In the genomic region with DNA sequence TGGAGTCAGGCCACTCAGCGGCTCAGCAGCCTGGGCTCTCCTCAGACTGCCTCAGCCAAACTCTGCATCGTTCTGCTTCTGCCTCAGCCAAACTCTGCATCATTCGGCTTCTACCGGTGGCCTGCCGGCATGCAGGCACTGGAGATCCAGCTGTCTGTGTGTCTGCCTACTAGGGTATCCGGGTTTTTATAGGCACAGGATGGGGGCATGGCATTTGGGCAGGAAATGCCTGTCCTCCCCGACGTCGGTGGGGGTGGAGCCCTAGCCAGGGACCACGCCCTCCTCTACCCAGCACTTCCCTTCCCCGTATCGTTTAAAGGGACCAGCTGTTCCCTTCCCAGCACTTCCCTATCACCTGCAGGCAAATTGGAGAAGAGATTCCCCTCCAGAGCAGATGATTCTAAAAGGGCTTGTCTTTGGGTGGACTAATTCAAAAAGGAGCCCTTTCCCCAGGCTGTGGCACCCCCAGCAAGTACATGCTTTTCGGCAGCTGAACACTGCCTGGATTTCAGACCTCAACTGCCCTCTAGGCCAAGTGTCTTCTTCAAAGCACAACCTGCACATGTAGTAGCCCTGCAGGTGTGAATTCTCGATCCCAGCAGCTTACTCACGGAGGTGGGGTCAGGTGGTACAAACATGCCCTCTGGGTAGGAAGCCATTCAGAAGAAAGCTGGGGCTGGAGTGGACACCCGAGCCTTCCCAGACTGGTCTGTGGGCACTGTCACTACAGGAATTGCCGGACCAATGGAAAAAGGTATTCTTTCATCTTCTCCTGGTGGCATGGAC, we compare ENCODE assay signal across 8 cellular contexts. TPM values are rescaled to one million over a fixed set of nuclear protein-coding genes. Genes with fewer than 3 reads are reported as not detected.
A peak's percentile ranks its signal among the peaks of the same experiment; 100 is the strongest.
DNase-seq lines count a peak whose midpoint lies in the region; ATAC-seq, FAIRE-seq and TF ChIP-seq lines count a peak whose summit lies in the region.

No MANE protein-coding gene starts in this region.

- TF ChIP-seq RAD21 in HepG2 (CRISPR knock-in tag; IDR thresholded peaks at IDR 0.05): no peak

- DNase-seq in right lobe of liver: peak in 1 of 3 donors; percentile 25
- no peak for DNase-seq in HepG2 (ENCODE audit: low spot score)
- peak; percentile 90 for DNase-seq in OCI-LY7 (ENCODE audit: low spot score)
- peak; percentile 16 to 65 (median 34) for DNase-seq in mucosa of descending colon
- DNase-seq in urothelium cell line (ENCODE audit: low spot score): peak; percentile 32
- DNase-seq in ACHN: no peak
- DNase-seq in GM13976 (ENCODE audit: low spot score): no peak

- H3K36me3 ChIP-seq in right lobe of liver (no peaks in the 10 kb centered on the region), HepG2 (replicated peaks in 1 of 2; ENCODE audit: control insufficient read depth in 1 of 2, insufficient read depth in 2 of 2, low read length in 2 of 2) (no peaks in the 10 kb centered on the region), OCI-LY7 (ENCODE audit: insufficient read depth, low read length) (no peaks in the 10 kb centered on the region), mucosa of descending colon (ENCODE audit: low read depth) (no peaks in the 10 kb centered on the region)

- CTCF ChIA-PET in HepG2 (lab: Yijun Ruan, JAX; ENCODE audit: low intra/inter-chr PET ratio, low total read pairs): no interaction called here
- CTCF ChIA-PET in OCI-LY7 (lab: Charles Lee; ENCODE audit: unreplicated experiment): no interaction called here

- H3K4me1 ChIP-seq in right lobe of liver (no peaks in the 10 kb centered on the region), HepG2 (ENCODE audit: insufficient read depth, low read length) (no peaks in the 10 kb centered on the region), OCI-LY7 (ENCODE audit: insufficient read depth, low read length, poor library complexity, severe bottlenecking) (peaks cover 28% of the 10 kb centered on the region), mucosa of descending colon (ENCODE audit: low read depth) (no peaks in the 10 kb centered on the region)

- 6% methylated on average over 7 of the region's 17 CpGs for WGBS in right lobe of liver (ENCODE audit: insufficient coverage, low coverage, low lambda C conversion rate, missing lambda C conversion rate)
- 17% methylated on average over 12 of the region's 17 CpGs for WGBS in HepG2 (ENCODE audit: low lambda C conversion rate)

- H3K79me2 ChIP-seq in HepG2 (ENCODE audit: insufficient read depth, low read length) (no peaks in the 10 kb centered on the region), OCI-LY7 (ENCODE audit: insufficient read depth, low read depth, low read length) (no peaks in the 10 kb centered on the region)

- H3K4me3 Mint-ChIP-seq in activated naive CD8-positive, alpha-beta T cell: peak overlapping the region; percentile 83

- H3K4me2 ChIP-seq in HepG2 (ENCODE audit: low read depth, low read length) (no peak overlapping the region), OCI-LY7 (ENCODE audit: low read length) (peak overlapping the region; percentile 86)

- TF ChIP-seq POLR2A in right lobe of liver (IDR thresholded peaks at IDR 0.05) (peak; percentile 23), HepG2 (IDR thresholded peaks at IDR 0.05; ENCODE audit: insufficient read depth in 1 of 2, low read depth in 2 of 2, low read length in 2 of 2) (no peak)

- H4K20me1 ChIP-seq in HepG2 (ENCODE audit: insufficient read depth, low read length) (no peaks in the 10 kb centered on the region), OCI-LY7 (ENCODE audit: insufficient read depth, low read length) (no peaks in the 10 kb centered on the region)

- no peaks in the 10 kb centered on the region for H3K27me3 Mint-ChIP-seq in activated naive CD8-positive, alpha-beta T cell

- in situ Hi-C loops in HepG2 (cut with HindIII; ENCODE audit: extremely low pct_ligation_motif_present, low pct_unique_long_range_greater_than_20kb) (no loop called here), ACHN (cut with HindIII; ENCODE audit: low pct_ligation_motif_present, low pct_unique_long_range_greater_than_20kb, low sequenced_read_pairs) (no loop called here), GM13976 (cut with MboI; ENCODE audit: low sequenced_read_pairs, unreplicated experiment) (no loop called here)

- no TSS peak for BruUV-seq in HepG2 (replicated peaks; lab: Mats Ljungman, UMichigan)
- BruUV-seq in OCI-LY7 (replicated peaks; lab: Mats Ljungman, UMichigan): no TSS peak

- H3K9me3 Mint-ChIP-seq in activated naive CD8-positive, alpha-beta T cell (ENCODE audit: low read depth): no peaks in the 10 kb centered on the region

- H3K9me3 ChIP-seq in right lobe of liver (no peaks in the 10 kb centered on the region), HepG2 (ENCODE audit: low read length) (no peaks in the 10 kb centered on the region), OCI-LY7 (ENCODE audit: low read length) (0 out of 2 replicates have a peak, but pooled peaks cover 8% of the 10 kb centered on the region), mucosa of descending colon (no peaks in the 10 kb centered on the region)

- TF ChIP-seq CTCF in right lobe of liver (IDR thresholded peaks at IDR 0.05): no peak
- no peak for TF ChIP-seq CTCF in HepG2 (CRISPR knock-in tag; IDR thresholded peaks at IDR 0.05)
- TF ChIP-seq CTCF in OCI-LY7 (conservative IDR thresholded peaks at IDR 0.05; ENCODE audit: low read length): no peak
- TF ChIP-seq CTCF in mucosa of descending colon (IDR thresholded peaks at IDR 0.05): no peak
- no peak for TF ChIP-seq CTCF in GM13976 (IDR thresholded peaks at IDR 0.05; ENCODE audit: borderline replicate concordance, control extremely low read depth, extremely low read depth, insufficient read depth, missing control alignments)

- H3K9ac ChIP-seq in HepG2 (ENCODE audit: insufficient read depth, low read depth, low read length): no peak overlapping the region

- H3K27ac ChIP-seq in right lobe of liver (no peak overlapping the region), HepG2 (ENCODE audit: extremely low read length, insufficient read depth, low read length) (no peak overlapping the region), OCI-LY7 (ENCODE audit: low read depth, low read length, poor library complexity, severe bottlenecking) (peak overlapping the region; percentile 86)

- TF ChIP-seq EP300 in HepG2 (IDR thresholded peaks at IDR 0.05; ENCODE audit: low read depth in 2 of 2, low read length in 2 of 2) (no peak), HepG2 (CRISPR knock-in tag; IDR thresholded peaks at IDR 0.05; ENCODE audit: borderline replicate concordance) (no peak)

- H3K9me2 ChIP-seq in OCI-LY7 (ENCODE audit: insufficient read depth, low read length): no peaks in the 10 kb centered on the region

- H3K27ac Mint-ChIP-seq in activated naive CD8-positive, alpha-beta T cell: no peak overlapping the region

- peak in 2 of 4 donors; percentile 14 to 22 for ATAC-seq in right lobe of liver
- ATAC-seq in HepG2: no peak
- peak; percentile 70 for ATAC-seq in mucosa of descending colon

- H3K4me1 Mint-ChIP-seq in activated naive CD8-positive, alpha-beta T cell (ENCODE audit: low read depth): peaks cover 16% of the 10 kb centered on the region

- FAIRE-seq in HepG2 (lab: Jason Lieb, UNC) (no peak), urothelium cell line (lab: Jason Lieb, UNC) (no peak)

- H2AFZ ChIP-seq in HepG2 (ENCODE audit: low read length) (no peak overlapping the region), OCI-LY7 (ENCODE audit: low read length) (peak overlapping the region; percentile 90)

- H3K27me3 ChIP-seq in right lobe of liver (no peaks in the 10 kb centered on the region), HepG2 (ENCODE audit: control insufficient read depth in 1 of 2, insufficient read depth in 2 of 2, low read length in 2 of 2) (peaks cover 2 to 24% of the 10 kb centered on the region in 2 experiments)

- intact Hi-C loops in right lobe of liver (cut with DNase I): no loop called here
- intact Hi-C loops in HepG2 (cut with micrococcal nuclease; ENCODE audit: unreplicated experiment): no loop called here
- intact Hi-C loops in OCI-LY7 (cut with micrococcal nuclease; ENCODE audit: unreplicated experiment): loop anchor here (2.0 to 10.0 kb wide), 2 partner anchors 87 to 601 kb away; no protein-coding TSS in a partner anchor
- intact Hi-C loops in mucosa of descending colon (cut with DNase I, micrococcal nuclease): no loop called here

- POLR2A ChIA-PET in HepG2 (lab: Yijun Ruan, JAX) (no interaction called here), OCI-LY7 (lab: Charles Lee) (interaction anchor here (0.6 to 0.7 kb wide), 3 partner anchors 41 to 1401 kb away, joined by 3 read pairs; no protein-coding TSS in a partner anchor)

- H3K4me3 ChIP-seq in right lobe of liver (no peak overlapping the region), HepG2 (replicated peaks in 1 of 3; ENCODE audit: insufficient read depth in 1 of 3, low read depth in 2 of 3, low read length in 3 of 3) (no peak overlapping the region), OCI-LY7 (ENCODE audit: low read depth, low read length, poor library complexity, severe bottlenecking) (peak overlapping the region; percentile 68), mucosa of descending colon (no peak overlapping the region)

- peaks cover 3% of the 10 kb centered on the region for H3K36me3 Mint-ChIP-seq in activated naive CD8-positive, alpha-beta T cell

RNA-seq across cellular contexts. Expression of a gene that starts 25.5 kb away (rescaled TPM):
- total RNA-seq in right lobe of liver (not detected), HepG2 (2016; rRNA removed; fragmentation: Illumina TruSeq; extraction: Trizol) (not detected in 2 replicates), OCI-LY7 (2022) (not detected in 2 replicates), mucosa of descending colon (not detected)
- 0.09 TPM in 1 of 2 replicates, not detected in the other for total RNA-seq in HepG2 (2016; cell fraction: cytosol; rRNA removed; fragmentation: Illumina TruSeq; extraction: Trizol; ENCODE audit: low read depth)
- not detected in 2 replicates for total RNA-seq in HepG2 (2016; cell fraction: insoluble cytoplasmic fraction; rRNA removed; fragmentation: Illumina TruSeq; extraction: Trizol)
- not detected in 2 replicates for total RNA-seq in HepG2 (2016; cell fraction: membrane; rRNA removed; fragmentation: Illumina TruSeq; extraction: Trizol)
- not detected in 2 replicates for total RNA-seq in HepG2 (2016; cell fraction: nucleus; rRNA removed; fragmentation: Illumina TruSeq; extraction: Trizol)
- not detected in 2 replicates for polyA plus RNA-seq in HepG2 (2011; rRNA removed)
- polyA plus RNA-seq in HepG2 (2011; cell fraction: cytosol; rRNA removed): not detected in 2 replicates
- not detected in 2 replicates for polyA plus RNA-seq in HepG2 (2011; cell fraction: nucleus; rRNA removed)
- polyA plus RNA-seq in HepG2 (2012): not detected in 2 replicates
- not detected in 2 replicates for polyA plus RNA-seq in HepG2 (2016; cell fraction: cytosol; fragmentation: Illumina TruSeq; extraction: Trizol; ENCODE audit: low read depth)
- polyA plus RNA-seq in HepG2 (2016; cell fraction: insoluble cytoplasmic fraction; fragmentation: Illumina TruSeq; extraction: Trizol; ENCODE audit: low read depth): not detected in 2 replicates
- not detected in 2 replicates for polyA plus RNA-seq in HepG2 (2016; cell fraction: membrane; fragmentation: Illumina TruSeq; extraction: Trizol; ENCODE audit: low read depth)
- polyA plus RNA-seq in HepG2 (2016; cell fraction: nucleus; fragmentation: Illumina TruSeq; extraction: Trizol; ENCODE audit: insufficient read depth, low read depth): not detected in 2 replicates
- polyA minus RNA-seq in HepG2 (2011; rRNA and poly(A)+ RNA removed; ENCODE audit: low replicate concordance): not detected in 2 replicates
- not detected in 2 replicates for polyA minus RNA-seq in HepG2 (2011; cell fraction: cytosol; rRNA and poly(A)+ RNA removed)
- polyA minus RNA-seq in HepG2 (2011; cell fraction: nucleus; rRNA and poly(A)+ RNA removed): not detected in 2 replicates
- total RNA-seq in OCI-LY7 (2014; rRNA removed; shearing (Covaris generic)): not detected in 2 replicates

Comparison
In these comparisons a context has a peak if more than half of its experiments do, and no peak if none do; other contexts are left out.
1. DNase-seq: peak in OCI-LY7 (single experiment), mucosa of descending colon (3 of 3) and urothelium cell line (single experiment); none in HepG2 (single experiment), ACHN (single experiment) and GM13976 (single experiment).